8 cellular contexts compared by ENCODE assay signal in the genomic region with DNA sequence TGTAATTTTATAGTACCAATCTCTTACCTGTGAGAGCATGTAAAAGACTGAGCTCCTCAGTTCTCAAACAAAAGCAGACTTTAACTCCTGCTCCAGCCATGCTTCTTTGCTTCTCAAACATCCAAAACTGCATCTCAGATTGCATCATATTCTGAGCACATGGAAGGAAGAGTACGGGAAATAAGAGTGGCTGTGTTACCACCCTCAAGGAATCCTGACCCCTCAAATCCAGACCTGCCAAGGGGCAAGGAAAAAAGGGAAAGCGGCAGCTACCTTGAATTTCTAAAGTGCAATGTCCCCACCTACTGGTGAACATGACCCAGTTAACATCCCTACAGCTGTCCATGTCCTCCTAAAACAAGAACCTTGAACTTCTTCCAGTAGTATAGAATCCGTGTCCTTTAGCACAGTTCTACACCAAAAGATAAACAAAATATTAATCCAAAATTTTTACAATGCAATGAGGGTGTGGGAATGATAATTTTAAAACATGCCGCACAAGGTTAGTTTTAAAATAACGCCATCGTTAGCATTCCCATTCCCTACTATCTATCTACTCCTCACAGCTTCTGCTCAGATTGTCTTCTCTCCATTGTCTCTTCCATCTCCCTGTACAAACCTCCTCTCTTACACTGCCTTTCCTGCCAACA. TPM values are rescaled to one million over a fixed set of nuclear protein-coding genes. Genes with fewer than 3 reads are reported as not detected.
DNase-seq lines count a peak whose midpoint lies in the region; ATAC-seq and TF ChIP-seq lines count a peak whose summit lies in the region.

No MANE protein-coding gene starts in this region.

- TF ChIP-seq CTCF in LNCaP clone FGC (IDR thresholded peaks at IDR 0.05; ENCODE audit: control insufficient read depth, extremely low read depth, insufficient read depth) = peak; percentile 68
- TF ChIP-seq CTCF in right lobe of liver (IDR thresholded peaks at IDR 0.05) = peak; percentile 51 to 77 (median 66)
- TF ChIP-seq CTCF in thyroid gland (IDR thresholded peaks at IDR 0.05) = peak in 4 of 6 experiments; percentile 42 to 74 (median 72)

- TF ChIP-seq POLR2A in right lobe of liver (IDR thresholded peaks at IDR 0.05) (no peak), thyroid gland (IDR thresholded peaks at IDR 0.05) (no peak)

- no peaks in the 10 kb centered on the region for H3K9me3 ChIP-seq in right lobe of liver
- no peaks in the 10 kb centered on the region for H3K9me3 ChIP-seq in thyroid gland

- no peak overlapping the region for H3K4me3 ChIP-seq in LNCaP clone FGC (ENCODE audit: low read depth, low read length)
- H3K4me3 ChIP-seq in right lobe of liver = no peak overlapping the region
- no peak overlapping the region for H3K4me3 ChIP-seq in thyroid gland (replicated peaks in 1 of 3)

- H3K27ac ChIP-seq in right lobe of liver (no peak overlapping the region), thyroid gland (no peak overlapping the region)

- WGBS in right lobe of liver (ENCODE audit: insufficient coverage, low coverage, low lambda C conversion rate, missing lambda C conversion rate) = 6% methylated on average over 6 of the region's 6 CpGs
- 16 to 21% methylated on average over 6 of the region's 6 CpGs for WGBS in thyroid gland, 2 donors

- H3K36me3 ChIP-seq in right lobe of liver (no peaks in the 10 kb centered on the region), thyroid gland (no peaks in the 10 kb centered on the region)

- DNase-seq in NCI-H2081 (lab: John Stamatoyannopoulos, UW) (peak; percentile 19 to 38), NCI-H2081 treated with DMSO at 0.1 percent for 48 hours (lab: John Stamatoyannopoulos, UW) (no peak), LNCaP clone FGC (ENCODE audit: low read depth) (peak; percentile 50), dermis microvascular lymphatic vessel endothelial cell (ENCODE audit: low read depth in 2 of 2) (peak; percentile 42 to 64), right lobe of liver (peak in 1 of 3 donors; percentile 49), thyroid gland (peak; percentile 20 to 37)

- H3K4me1 ChIP-seq in right lobe of liver (no peaks in the 10 kb centered on the region), thyroid gland (no peaks in the 10 kb centered on the region)

- peak; percentile 91 for ATAC-seq in SK-N-SH treated with all-trans-retinoic acid at 6 μM for 48 hours
- ATAC-seq in right lobe of liver = peak; percentile 82 to 92 (median 84)
- ATAC-seq in GM21390 (IDR thresholded peaks at IDR 0.05; ENCODE audit: unreplicated experiment) = no peak

- H3K27me3 ChIP-seq in right lobe of liver (no peaks in the 10 kb centered on the region), thyroid gland (no peaks in the 10 kb centered on the region)

- intact Hi-C loops in right lobe of liver (cut with DNase I) (loop anchor here in 1 of 2 donors (5.0 kb wide), 1 partner anchor 288 kb away; no protein-coding TSS in a partner anchor), thyroid gland (cut with DNase I) (loop anchor here (10.0 kb wide), 1 partner anchor 94 kb away; no protein-coding TSS in a partner anchor)

TF ChIP-seq in SK-N-SH treated with all-trans-retinoic acid at 6 μM for 48 hours, 23 proteins besides CTCF, POLR2A, EP300 and RAD21:
- TF ChIP-seq RARB (CRISPR knock-in tag; IDR thresholded peaks at IDR 0.05) (no peak), SNAI2 (CRISPR knock-in tag; IDR thresholded peaks at IDR 0.05) (no peak)

RNA-seq across cellular contexts. Expression of gene HLA-DQB1, which starts 34.1 kb away (rescaled TPM):
- total RNA-seq in dermis microvascular lymphatic vessel endothelial cell (under 0.01 and 0.13 TPM in 2 replicates), right lobe of liver (10 to 100 TPM in 2 of 6 experiments, 1 to 10 TPM in 1, under 1 TPM in 2, not detected in 1; 0.33 to 14.7 (median 1.7) TPM), thyroid gland (1 to 10 TPM in 2 of 4 donors, under 1 TPM in 1, not detected in 1; 0.27 to 8.6 (median 2.7) TPM)

RNA-seq across cellular contexts. Expression of gene HLA-DQA2, which starts 40.7 kb away (rescaled TPM):
- not detected in 2 replicates for total RNA-seq in dermis microvascular lymphatic vessel endothelial cell
- 1 to 10 TPM in 1 of 6 experiments, under 1 TPM in 4, not detected in 1; 0.25 to 7.7 (median 0.72) TPM for total RNA-seq in right lobe of liver
- under 1 TPM in 2 of 4 donors, not detected in 2; 0.33 to 0.94 TPM for total RNA-seq in thyroid gland
